Comparison of ENCODE assay signal across 20 cellular contexts in the genomic region with DNA sequence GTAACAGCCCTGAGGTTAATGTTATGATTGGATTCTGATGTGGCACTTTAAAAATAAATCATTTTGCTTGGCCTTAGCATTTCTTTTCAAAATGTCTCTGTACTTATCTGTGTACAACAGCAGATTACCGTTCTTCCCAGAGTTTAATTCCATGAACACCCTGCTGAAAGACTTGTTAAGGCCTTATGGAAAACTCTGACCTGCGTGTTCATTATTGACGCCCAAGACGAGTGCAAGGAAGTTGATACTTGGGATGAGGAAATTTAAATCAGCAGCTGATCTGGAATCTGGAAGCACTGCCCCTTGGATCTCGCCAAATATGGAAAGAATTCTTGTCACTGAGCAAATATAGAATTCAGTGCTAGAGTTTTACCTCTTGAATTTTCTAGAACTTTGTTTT. TPM values are rescaled to one million over a fixed set of nuclear protein-coding genes. Genes with fewer than 3 reads are reported as not detected.
DNase-seq lines count a peak whose midpoint lies in the region; ATAC-seq, FAIRE-seq and TF ChIP-seq lines count a peak whose summit lies in the region.
"Had no signal": no experiment of that assay in that cellular context is flagged by ENCODE, and none has a peak within 500 bp of the region (broad histone marks: within the 10 kb centered on the region; RNA-seq: fewer than 3 reads in every experiment).

No MANE protein-coding gene starts in this region.

- POLR2A ChIA-PET in endothelial cell of umbilical vein (lab: Charles Lee): interaction anchor here (0.6 kb wide), 1 partner anchor 51 kb away, joined by 14 read pairs; no protein-coding TSS in a partner anchor

- H3K4me3 Mint-ChIP-seq in activated CD8-positive, alpha-beta memory T cell treated with anti-CD3 and anti-CD28 coated beads, Interleukin-2, amount 10 ng/mL, durations not matched to agents 7 days and 5 days: no peak overlapping the region

- CTCF ChIA-PET in endothelial cell of umbilical vein (lab: Charles Lee): interaction anchor here (1.5 kb wide), 1 partner anchor 16 kb away, joined by 12 read pairs; no protein-coding TSS in a partner anchor
- CTCF ChIA-PET in activated CD8-positive, alpha-beta memory T cell treated with anti-CD3 and anti-CD28 coated beads, Interleukin-2, amount 10 ng/mL, durations not matched to agents 7 days and 5 days (lab: Charles Lee): no interaction called here

- intact Hi-C loops in right cardiac atrium (cut with DNase I): no loop called here
- intact Hi-C loops in Right ventricle myocardium inferior (cut with DNase I): loop anchor here (10.0 kb wide), 2 partner anchors 107 to 563 kb away; no protein-coding TSS in a partner anchor
- intact Hi-C loops in endothelial cell of umbilical vein (cut with micrococcal nuclease): loop anchor here (2.0 kb wide), 1 partner anchor 51 kb away; no protein-coding TSS in a partner anchor

- H2AFZ ChIP-seq in endothelial cell of umbilical vein (ENCODE audit: low read depth, low read length): no peak overlapping the region

- peak overlapping the region; percentile 77 for H3K9ac ChIP-seq in endothelial cell of umbilical vein (replicated peaks; ENCODE audit: extremely low read depth, insufficient read depth, low read length)

- H3K27me3 ChIP-seq in right cardiac atrium (ENCODE audit: control insufficient read depth, insufficient read depth) (no peaks in the 10 kb centered on the region), endothelial cell of umbilical vein (ENCODE audit: control insufficient read depth in 2 of 2, insufficient read depth in 2 of 2, low read length in 2 of 2) (no peaks in the 10 kb centered on the region), neutrophil (no peaks in the 10 kb centered on the region)

- peaks cover 48% of the 10 kb centered on the region for H3K27me3 Mint-ChIP-seq in activated CD8-positive, alpha-beta memory T cell treated with anti-CD3 and anti-CD28 coated beads, Interleukin-2, amount 10 ng/mL, durations not matched to agents 7 days and 5 days

- H4K20me1 ChIP-seq in endothelial cell of umbilical vein (replicated peaks; ENCODE audit: control insufficient read depth, extremely low read depth, insufficient read depth, low read length): peaks cover 3% of the 10 kb centered on the region

- WGBS in right cardiac atrium: 49% methylated on average over 5 of the region's 5 CpGs

- dilution Hi-C loops in endothelial cell of umbilical vein (cut with MboI; ENCODE audit: extremely low pct_ligation_motif_present, low sequenced_read_pairs): no loop called here

- H3K9me3 ChIP-seq in right cardiac atrium (ENCODE audit: control insufficient read depth, low read length) (no peaks in the 10 kb centered on the region), endothelial cell of umbilical vein (replicated peaks; ENCODE audit: control insufficient read depth, insufficient read depth, low read length) (no peaks in the 10 kb centered on the region), neutrophil (no peaks in the 10 kb centered on the region)

- no peak overlapping the region for H3K27ac ChIP-seq in right cardiac atrium (ENCODE audit: low read length)
- peak overlapping the region; percentile 100 for H3K27ac ChIP-seq in endothelial cell of umbilical vein (ENCODE audit: insufficient read depth, low read depth, low read length)
- peak overlapping the region; percentile 84 for H3K27ac ChIP-seq in neutrophil
- H3K27ac ChIP-seq: SK-N-MC had no signal

- no peaks in the 10 kb centered on the region for H3K36me3 Mint-ChIP-seq in activated CD8-positive, alpha-beta memory T cell treated with anti-CD3 and anti-CD28 coated beads, Interleukin-2, amount 10 ng/mL, durations not matched to agents 7 days and 5 days

- DNase-seq in right cardiac atrium: no peak
- DNase-seq in Right ventricle myocardium inferior (ENCODE audit: missing footprints): no peak
- peak; percentile 94 for DNase-seq in endothelial cell of umbilical vein (ENCODE audit: low read depth, low spot score)
- no peak for DNase-seq in GM19240 (ENCODE audit: insufficient read length, low spot score)
- DNase-seq in activated CD8-positive, alpha-beta memory T cell treated with anti-CD3 and anti-CD28 coated beads, Interleukin-2, amount 10 ng/mL, durations not matched to agents 7 days and 5 days: no peak
- no peak for DNase-seq in DMS 273 (lab: John Stamatoyannopoulos, UW; ENCODE audit: unreplicated experiment)
- DNase-seq in ecto neural progenitor cell (ENCODE audit: low spot score): no peak
- DNase-seq: DMS79 treated with DMSO at 0.1 percent for 48 hours, GOT3, Karpas-422, NCI-H1417, NCI-H1930, NCI-H2171, NCI-H446 treated with DMSO at 0.1 percent for 48 hours, NCI-H774 had no signal

- no peak overlapping the region for H3K4me3 ChIP-seq in right cardiac atrium (ENCODE audit: low read length)
- no peak overlapping the region for H3K4me3 ChIP-seq in endothelial cell of umbilical vein (replicated peaks in 1 of 3; ENCODE audit: insufficient read depth in 1 of 3, low read depth in 1 of 3, low read length in 3 of 3)
- H3K4me3 ChIP-seq in neutrophil (ENCODE audit: low read depth in 1 of 2, low read length in 1 of 2): peak overlapping the region in 1 of 2 experiments; percentile 19
- H3K4me3 ChIP-seq: SK-N-MC had no signal

- H3K4me1 Mint-ChIP-seq in activated CD8-positive, alpha-beta memory T cell treated with anti-CD3 and anti-CD28 coated beads, Interleukin-2, amount 10 ng/mL, durations not matched to agents 7 days and 5 days: no peaks in the 10 kb centered on the region

- H3K4me1 ChIP-seq in right cardiac atrium (ENCODE audit: control insufficient read depth, insufficient read depth, low read length) (peaks cover 6% of the 10 kb centered on the region), endothelial cell of umbilical vein (ENCODE audit: control insufficient read depth, extremely low read depth, insufficient read depth, low read length) (peaks cover 84% of the 10 kb centered on the region), neutrophil (ENCODE audit: control insufficient read depth in 1 of 2, insufficient read depth in 1 of 2, low read depth in 1 of 2, low read length in 1 of 2) (peaks cover 99 to 100% of the 10 kb centered on the region in 2 experiments)

- H3K36me3 ChIP-seq in endothelial cell of umbilical vein (ENCODE audit: control insufficient read depth in 2 of 2, extremely low read depth in 1 of 2, insufficient read depth in 2 of 2, low read length in 2 of 2): peaks cover 0 to 10% of the 10 kb centered on the region in 2 experiments
- H3K36me3 ChIP-seq in neutrophil: no peaks in the 10 kb centered on the region

- no peak overlapping the region for H3K27ac Mint-ChIP-seq in activated CD8-positive, alpha-beta memory T cell treated with anti-CD3 and anti-CD28 coated beads, Interleukin-2, amount 10 ng/mL, durations not matched to agents 7 days and 5 days

- no peak for TF ChIP-seq POLR2A in endothelial cell of umbilical vein (IDR thresholded peaks at IDR 0.05; ENCODE audit: low read depth, low read length)

- peaks cover 99% of the 10 kb centered on the region for H3K79me2 ChIP-seq in endothelial cell of umbilical vein (ENCODE audit: control insufficient read depth, insufficient read depth, low read length)

- BruUV-seq in endothelial cell of umbilical vein (replicated peaks; lab: Mats Ljungman, UMichigan): no TSS peak

- H3K9me3 Mint-ChIP-seq in activated CD8-positive, alpha-beta memory T cell treated with anti-CD3 and anti-CD28 coated beads, Interleukin-2, amount 10 ng/mL, durations not matched to agents 7 days and 5 days (ENCODE audit: low read depth): no peaks in the 10 kb centered on the region

- TF ChIP-seq CTCF in endothelial cell of umbilical vein (IDR thresholded peaks at IDR 0.05; ENCODE audit: extremely low read depth in 1 of 2, insufficient read depth in 1 of 2, low read depth in 1 of 2, low read length in 2 of 2) (no peak), neutrophil (IDR thresholded peaks at IDR 0.05) (no peak)

- peak overlapping the region; percentile 95 for H3K4me2 ChIP-seq in endothelial cell of umbilical vein (ENCODE audit: insufficient read depth, low read length)

- H3K9me1 ChIP-seq in endothelial cell of umbilical vein (replicated peaks; ENCODE audit: control insufficient read depth, extremely low read depth, insufficient read depth, low read length): no peaks in the 10 kb centered on the region

- ATAC-seq in right cardiac atrium (peak; percentile 53 to 81), Right ventricle myocardium inferior (no peak)
- ATAC-seq in activated CD8-positive, alpha-beta memory T cell treated with anti-CD3 and anti-CD28 coated beads, Interleukin-2, amount 10 ng/mL, durations not matched to agents 7 days and 5 days: no peak

- FAIRE-seq in endothelial cell of umbilical vein (lab: Jason Lieb, UNC): peak; percentile 33
- FAIRE-seq: G401.6, GM12891, GM19239 had no signal

TF ChIP-seq in endothelial cell of umbilical vein, 7 proteins besides CTCF, POLR2A, EP300 and RAD21:
- no peak for TF ChIP-seq EZH2 (IDR thresholded peaks at IDR 0.05; ENCODE audit: borderline replicate concordance, low read depth, low read length, severe bottlenecking)
- TF ChIP-seq GATA2 (IDR thresholded peaks at IDR 0.05; ENCODE audit: insufficient read depth, insufficient read length, low read depth, low read length): no peak
- TF ChIP-seq POLR2AphosphoS5 (IDR thresholded peaks at IDR 0.05; ENCODE audit: insufficient read depth, low read depth, low read length): no peak
- TF ChIP-seq FOS (IDR thresholded peaks at IDR 0.05; ENCODE audit: borderline replicate concordance, insufficient read depth, low read length): no peak
- no peak for TF ChIP-seq MAX (IDR thresholded peaks at IDR 0.05; ENCODE audit: insufficient read depth, insufficient read length)
- no peak for TF ChIP-seq MYC (IDR thresholded peaks at IDR 0.05; ENCODE audit: low read depth, low read length)
- no peak for TF ChIP-seq JUN (IDR thresholded peaks at IDR 0.05; ENCODE audit: borderline replicate concordance, insufficient read depth, insufficient read length, low read depth)

RNA-seq across cellular contexts. Expression of gene ERG, which starts 6.7 kb away (rescaled TPM):
- total RNA-seq in right cardiac atrium: 10 to 100 TPM; 10.7 to 20.1 (median 17.9) TPM
- polyA plus RNA-seq in right cardiac atrium: 6.6 TPM
- total RNA-seq in Right ventricle myocardium inferior: 18.1 TPM
- total RNA-seq in endothelial cell of umbilical vein: 210 and 223 TPM in 2 replicates
- polyA plus RNA-seq in endothelial cell of umbilical vein: 173 and 202 TPM in 2 replicates
- polyA plus RNA-seq in endothelial cell of umbilical vein (2011; cell fraction: cytosol; rRNA removed): 102 and 124 TPM in 2 replicates
- 226 and 271 TPM in 2 replicates for polyA plus RNA-seq in endothelial cell of umbilical vein (2011; cell fraction: nucleus; rRNA removed)
- polyA plus RNA-seq in endothelial cell of umbilical vein (2012): 146 and 167 TPM in 2 replicates
- polyA minus RNA-seq in endothelial cell of umbilical vein: 250 and 253 TPM in 2 replicates
- polyA minus RNA-seq in endothelial cell of umbilical vein (2011; cell fraction: cytosol; rRNA and poly(A)+ RNA removed): not detected
- 356 and 482 TPM in 2 replicates for polyA minus RNA-seq in endothelial cell of umbilical vein (2011; cell fraction: nucleus; rRNA and poly(A)+ RNA removed)
- not detected for total RNA-seq in activated CD8-positive, alpha-beta memory T cell treated with anti-CD3 and anti-CD28 coated beads, Interleukin-2, amount 10 ng/mL, durations not matched to agents 7 days and 5 days

Comparison
In these comparisons a context has a peak if more than half of its experiments do, and no peak if none do; other contexts are left out.
1. ATAC-seq: peak in right cardiac atrium (2 of 2); none in Right ventricle myocardium inferior (single experiment) and activated CD8-positive, alpha-beta memory T cell treated with anti-CD3 and anti-CD28 coated beads, Interleukin-2, amount 10 ng/mL, durations not matched to agents 7 days and 5 days (single experiment).
2. intact Hi-C loops: an anchor here in Right ventricle myocardium inferior (10.0 kb wide) and endothelial cell of umbilical vein (2.0 kb wide); none called in right cardiac atrium.
3. RNA of gene ERG, which starts 6.7 kb away (total RNA-seq): 210 to 223 TPM in endothelial cell of umbilical vein, 10.7 to 20.1 TPM in right cardiac atrium and 18.1 TPM in Right ventricle myocardium inferior (single experiment); not detected in activated CD8-positive, alpha-beta memory T cell treated with anti-CD3 and anti-CD28 coated beads, Interleukin-2, amount 10 ng/mL, durations not matched to agents 7 days and 5 days; every median in the first group is over 10 times any median in the second.